Comparison of ENCODE assay signal across 8 cellular contexts in genomic region chrX:135521405-135522131, GRCh38. TPM values are rescaled to one million over a fixed set of nuclear protein-coding genes. Genes with fewer than 3 reads are reported as not detected.
A peak's percentile ranks its signal among the peaks of the same experiment; 100 is the strongest.
DNase-seq lines count a peak whose midpoint lies in the region; ATAC-seq, FAIRE-seq and TF ChIP-seq lines count a peak whose summit lies in the region.

No MANE protein-coding gene starts in this region.

- intact Hi-C loops in sciatic nerve (cut with DNase I) = no loop called here

- peak overlapping the region; percentile 69 for H3K4me3 ChIP-seq in astrocyte (ENCODE audit: insufficient read depth, low read depth, low read length)

- no peak for FAIRE-seq in astrocyte (lab: Jason Lieb, UNC)

- H3K4me3 Mint-ChIP-seq in astrocyte (ENCODE audit: unreplicated experiment) = peak overlapping the region; percentile 88

- peak overlapping the region; percentile 84 for H2AFZ ChIP-seq in astrocyte (ENCODE audit: low read depth, low read length)

- DNase-seq in GM13977 (ENCODE audit: low spot score) (peak; percentile 80), NCI-H1694 treated with DMSO at 0.1 percent for 48 hours (lab: John Stamatoyannopoulos, UW) (peak; percentile 91), T-helper 22 cell (ENCODE audit: low read depth) (peak; percentile 80), astrocyte (ENCODE audit: low read depth) (peak; percentile 83), hippocampal formation (lab: John Stamatoyannopoulos, UW) (peak; percentile 73 to 85), sciatic nerve (ENCODE audit: low spot score) (peak; percentile 86), 8988T (no peak)

- H3K79me2 ChIP-seq in astrocyte (ENCODE audit: insufficient read depth, low read length) = no peaks in the 10 kb centered on the region

- peak overlapping the region; percentile 96 for H3K27ac Mint-ChIP-seq in astrocyte (ENCODE audit: unreplicated experiment)

- H3K9me3 Mint-ChIP-seq in astrocyte (ENCODE audit: unreplicated experiment) = no peaks in the 10 kb centered on the region

- H3K36me3 Mint-ChIP-seq in astrocyte (ENCODE audit: low read depth, unreplicated experiment) = peaks cover 3% of the 10 kb centered on the region

- H3K4me1 Mint-ChIP-seq in astrocyte (ENCODE audit: low read depth, unreplicated experiment) = no peaks in the 10 kb centered on the region

- no peaks in the 10 kb centered on the region for H3K27me3 ChIP-seq in astrocyte (ENCODE audit: insufficient read depth, low read length)

- ATAC-seq in HG02884 (IDR thresholded peaks at IDR 0.05; ENCODE audit: unreplicated experiment) (peak; percentile 55), sciatic nerve (peak; percentile 94)

- TF ChIP-seq CTCF in GM13977 (IDR thresholded peaks at IDR 0.05; ENCODE audit: extremely low read depth, insufficient read depth, missing control alignments) (no peak), astrocyte (IDR thresholded peaks at IDR 0.05; ENCODE audit: insufficient read depth, low read depth, low read length) (no peak)

- peak overlapping the region; percentile 83 for H3K27ac ChIP-seq in astrocyte (ENCODE audit: low read depth, low read length)

- H3K4me1 ChIP-seq in astrocyte (ENCODE audit: insufficient read depth, low read length) = no peaks in the 10 kb centered on the region

- no peaks in the 10 kb centered on the region for H3K9me3 ChIP-seq in astrocyte (ENCODE audit: insufficient read depth, low read depth, low read length)

- H3K9ac ChIP-seq in astrocyte (ENCODE audit: low read length) = peak overlapping the region; percentile 89

- in situ Hi-C loops in GM13977 (cut with MboI; ENCODE audit: low pct_unique_long_range_greater_than_20kb, low sequenced_read_pairs, unreplicated experiment) = no loop called here

- H4K20me1 ChIP-seq in astrocyte (ENCODE audit: insufficient read depth, low read length) = no peaks in the 10 kb centered on the region

- no peaks in the 10 kb centered on the region for H3K36me3 ChIP-seq in astrocyte (ENCODE audit: insufficient read depth, low read length)

- H3K27me3 Mint-ChIP-seq in astrocyte (ENCODE audit: low read depth, unreplicated experiment) = no peaks in the 10 kb centered on the region

- H3K4me2 ChIP-seq in astrocyte (ENCODE audit: low read length) = peak overlapping the region; percentile 94

RNA-seq across cellular contexts. Expression of gene INTS6L, which starts 1.1 kb away (rescaled TPM):
- 7.5 and 8.7 TPM in 2 replicates for total RNA-seq in astrocyte
- total RNA-seq in sciatic nerve = 11.8 TPM
